Comparison of ENCODE assay signal across 28 cellular contexts in genomic region chr10:127345231-127345965, GRCh38.
A peak's percentile ranks its signal among the peaks of the same experiment; 100 is the strongest.
DNase-seq lines count a peak whose midpoint lies in the region; TF ChIP-seq lines count a peak whose summit lies in the region.
"Had no signal": no experiment of that assay in that cellular context is flagged by ENCODE, and none has a peak within 500 bp of the region (broad histone marks: within the 10 kb centered on the region; RNA-seq: fewer than 3 reads in every experiment).

No MANE protein-coding gene starts in this region.

- no peaks in the 10 kb centered on the region; the same call in 1 of the 2 replicates for H3K36me3 ChIP-seq in HUES64 (ENCODE audit: insufficient read depth, low read length)
- no peaks in the 10 kb centered on the region for H3K36me3 ChIP-seq in ovary
- H3K36me3 ChIP-seq in effector memory CD4-positive, alpha-beta T cell (ENCODE audit: control insufficient read depth, insufficient read depth, low read length), result no peaks in the 10 kb centered on the region
- H3K36me3 ChIP-seq: cardiac muscle cell had no signal

- H3K4me1 ChIP-seq in HUES64 (ENCODE audit: insufficient read depth, low read length) (peaks cover 5% of the 10 kb centered on the region), ovary (ENCODE audit: insufficient read depth) (peaks cover 5% of the 10 kb centered on the region)
- no peaks in the 10 kb centered on the region for H3K4me1 ChIP-seq in effector memory CD4-positive, alpha-beta T cell (ENCODE audit: control insufficient read depth, insufficient read depth, low read length, poor library complexity, severe bottlenecking)
- H3K4me1 ChIP-seq: left ventricle myocardium inferior had no signal

- intact Hi-C loops in ovary (cut with DNase I), result no loop called here

- H3K9ac ChIP-seq in HUES64 (ENCODE audit: low read depth, low read length), result no peak overlapping the region

- TF ChIP-seq POLR2A in ovary (IDR thresholded peaks at IDR 0.05), result no peak

- 89% methylated on average over 17 of the region's 17 CpGs for WGBS in HUES64
- WGBS in ovary, 3 donors, result 94 to 97% (median 96%) methylated on average over 17 of the region's 17 CpGs

- no peak for TF ChIP-seq EP300 in ovary (IDR thresholded peaks at IDR 0.05)

- H3K27me3 ChIP-seq in HUES64 (ENCODE audit: insufficient read depth, low read length), result no peaks in the 10 kb centered on the region
- H3K27me3 ChIP-seq in ovary, result no peaks in the 10 kb centered on the region
- no peaks in the 10 kb centered on the region for H3K27me3 ChIP-seq in effector memory CD4-positive, alpha-beta T cell (replicated peaks; ENCODE audit: control insufficient read depth, insufficient read depth, low read length, poor library complexity, severe bottlenecking)
- H3K27me3 ChIP-seq: cardiac muscle cell had no signal

- H3K27ac ChIP-seq in HUES64 (ENCODE audit: low read depth, low read length) (0 out of 2 replicates have a peak overlapping the region, but pooled peaks have one; percentile 10), ovary (no peak overlapping the region)
- no peak overlapping the region for H3K27ac ChIP-seq in effector memory CD4-positive, alpha-beta T cell (ENCODE audit: insufficient read depth, low read length, poor library complexity, severe bottlenecking)
- H3K27ac ChIP-seq: cardiac muscle cell, coronary artery, epithelial cell of prostate, left ventricle myocardium inferior had no signal

- DNase-seq in COLO668 (lab: John Stamatoyannopoulos, UW; ENCODE audit: unreplicated experiment) (peak; percentile 77), NCI-H510A treated with DMSO at 0.1 percent for 48 hours (lab: John Stamatoyannopoulos, UW) (peak; percentile 90), left kidney (ENCODE audit: low read depth, low spot score) (peak; percentile 24), ovary (no peak)
- DNase-seq in activated CD4-positive, CD25-positive, alpha-beta regulatory T cell treated with anti-CD3 and anti-CD28 coated beads, Interleukin-2, amount 50 U/mL, for 72 hours, result no peak
- DNase-seq in effector memory CD4-positive, alpha-beta T cell, result no peak
- DNase-seq: activated CD4-positive, alpha-beta T cell treated with anti-CD3 and anti-CD28 coated beads, Interleukin-2, amount 50 U/mL, for 48 hours; activated T-cell treated with anti-CD3 and anti-CD28 coated beads, Interleukin-2, amount 50 U/mL, for 48 hours; AML-193; CD4-positive, CD25-positive, alpha-beta regulatory T cell; effector CD8-positive, alpha-beta T cell; EL; GOT3; left ventricle myocardium inferior; mesenchymal stem cell; MM.1S; NCI-H1694; NCI-H446; NK-92 treated with Interleukin-12 subunit alpha and Interleukin-12 subunit beta, amount 100 ng/mL, for 24 hours; right cardiac atrium; Right ventricle myocardium superior; stimulated activated naive CD4-positive, alpha-beta T cell had no signal

- TF ChIP-seq CTCF in ovary (IDR thresholded peaks at IDR 0.05), result no peak

- no peak overlapping the region for H3K4me3 ChIP-seq in HUES64 (ENCODE audit: low read length)
- no peak overlapping the region for H3K4me3 ChIP-seq in ovary
- no peak overlapping the region for H3K4me3 ChIP-seq in effector memory CD4-positive, alpha-beta T cell (ENCODE audit: insufficient read depth, low read depth, low read length, poor library complexity, severe bottlenecking)
- H3K4me3 ChIP-seq: cardiac muscle cell, coronary artery, GM12878, left ventricle myocardium inferior, smooth muscle cell had no signal

- H3K9me3 ChIP-seq in HUES64 (ENCODE audit: insufficient read depth, low read depth, low read length) (no peaks in the 10 kb centered on the region), ovary (no peaks in the 10 kb centered on the region)
- H3K9me3 ChIP-seq in effector memory CD4-positive, alpha-beta T cell (ENCODE audit: control insufficient read depth, low read length), result no peaks in the 10 kb centered on the region
- H3K9me3 ChIP-seq: left ventricle myocardium inferior had no signal

Comparison
In these comparisons a context has a peak if more than half of its experiments do, and no peak if none do; other contexts are left out.
1. DNase-seq: peak in COLO668 (single experiment), NCI-H510A treated with DMSO at 0.1 percent for 48 hours (single experiment) and left kidney (single experiment); none in activated CD4-positive, CD25-positive, alpha-beta regulatory T cell treated with anti-CD3 and anti-CD28 coated beads, Interleukin-2, amount 50 U/mL, for 72 hours (single experiment), ovary (0 of 5) and effector memory CD4-positive, alpha-beta T cell (0 of 3).